In the genomic region with DNA sequence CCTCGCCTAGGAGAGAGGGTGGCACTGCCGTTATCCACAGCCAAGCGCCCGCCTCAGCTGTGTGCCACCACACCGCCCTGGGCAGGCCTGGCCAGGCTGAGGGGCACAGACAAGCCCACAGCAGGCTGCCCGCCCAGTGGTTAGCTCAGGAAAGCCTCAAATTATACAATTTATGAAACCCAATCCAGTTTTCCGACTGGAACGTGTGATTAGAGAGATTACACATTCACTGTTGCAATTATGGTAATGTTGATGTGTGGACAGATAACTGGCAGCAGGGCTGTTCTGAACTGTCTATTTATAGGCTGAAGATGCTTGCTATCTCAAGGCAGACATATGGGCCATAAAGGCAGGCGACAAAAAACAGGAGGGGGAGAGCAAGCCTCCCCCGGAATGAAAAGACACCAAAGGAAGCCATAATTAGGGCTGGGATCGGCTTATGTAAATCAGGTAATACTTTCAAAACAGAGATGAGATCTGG, we compare ENCODE assay signal across 11 cellular contexts.
A peak's percentile ranks its signal among the peaks of the same experiment; 100 is the strongest.
DNase-seq lines count a peak whose midpoint lies in the region; ATAC-seq and TF ChIP-seq lines count a peak whose summit lies in the region.
"Had no signal": no experiment of that assay in that cellular context is flagged by ENCODE, and none has a peak within 500 bp of the region (broad histone marks: within the 10 kb centered on the region; RNA-seq: fewer than 3 reads in every experiment).

No MANE protein-coding gene starts in this region.

- POLR2A ChIA-PET in PC-9 (lab: Charles Lee; ENCODE audit: unreplicated experiment), result no interaction called here

- WGBS in suprapubic skin, result 41% methylated on average over 11 of the region's 11 CpGs

- H3K4me3 ChIP-seq in epithelial cell of esophagus (ENCODE audit: low read length) (no peak overlapping the region), suprapubic skin (no peak overlapping the region), PC-9 (no peak overlapping the region)

- H3K27ac ChIP-seq in suprapubic skin (peak overlapping the region; percentile 72), PC-9 (no peak overlapping the region)

- H3K27me3 ChIP-seq in suprapubic skin (no peaks in the 10 kb centered on the region), PC-9 (ENCODE audit: insufficient read depth, low read depth) (no peaks in the 10 kb centered on the region)

- no peaks in the 10 kb centered on the region for H4K20me1 ChIP-seq in PC-9 (ENCODE audit: insufficient read depth)

- DNase-seq in NCI-H1417 (lab: John Stamatoyannopoulos, UW) (peak in 2 of 3 experiments; percentile 74 to 93), NOMO-1 treated with DMSO at 0.1 percent for 48 hours (lab: John Stamatoyannopoulos, UW; ENCODE audit: unreplicated experiment) (peak; percentile 68), epithelial cell of esophagus (ENCODE audit: low read depth) (peak; percentile 26), suprapubic skin (ENCODE audit: low spot score in 2 of 2) (no peak), NCI-H774 (lab: John Stamatoyannopoulos, UW) (no peak), PC-9 (no peak)
- DNase-seq: activated CD4-positive, CD25-positive, alpha-beta regulatory T cell; activated T-cell treated with anti-CD3 and anti-CD28 coated beads, Interleukin-2, amount 50 U/mL, for 48 hours; DMS153 had no signal

- ATAC-seq in GM19328 (IDR thresholded peaks at IDR 0.05; ENCODE audit: unreplicated experiment), result no peak
- ATAC-seq: naive thymus-derived CD8-positive, alpha-beta T cell had no signal

- intact Hi-C loops in PC-9 (cut with micrococcal nuclease; ENCODE audit: unreplicated experiment), result no loop called here

- BruUV-seq in PC-9 (replicated peaks; lab: Mats Ljungman, UMichigan), result no TSS peak

- TF ChIP-seq CTCF in epithelial cell of esophagus (IDR thresholded peaks at IDR 0.05; ENCODE audit: insufficient read depth, low read depth, low read length, missing control alignments) (no peak), suprapubic skin (IDR thresholded peaks at IDR 0.05) (no peak), PC-9 (conservative IDR thresholded peaks at IDR 0.05) (no peak)

- no peaks in the 10 kb centered on the region for H3K79me2 ChIP-seq in PC-9 (ENCODE audit: low read depth)

- H2AFZ ChIP-seq in PC-9, result no peak overlapping the region

- peaks cover 28% of the 10 kb centered on the region for H3F3A ChIP-seq in PC-9 (ENCODE audit: insufficient read depth, low read depth)

- TF ChIP-seq EP300 in suprapubic skin (IDR thresholded peaks at IDR 0.05), result no peak

- H3K36me3 ChIP-seq in suprapubic skin (no peaks in the 10 kb centered on the region), PC-9 (ENCODE audit: low read depth) (no peaks in the 10 kb centered on the region)

- CTCF ChIA-PET in PC-9 (lab: Charles Lee), result no interaction called here

- no peaks in the 10 kb centered on the region for H3K9me2 ChIP-seq in PC-9 (ENCODE audit: insufficient read depth)

- H3K4me1 ChIP-seq in suprapubic skin, result peaks cover 63% of the 10 kb centered on the region
- peaks cover 37% of the 10 kb centered on the region for H3K4me1 ChIP-seq in PC-9 (replicated peaks; ENCODE audit: insufficient read depth)

- TF ChIP-seq POLR2A in suprapubic skin (IDR thresholded peaks at IDR 0.05), result no peak

- H3K9me3 ChIP-seq in suprapubic skin, result no peaks in the 10 kb centered on the region
- no peaks in the 10 kb centered on the region for H3K9me3 ChIP-seq in PC-9 (ENCODE audit: insufficient read depth, low read depth)

- no peak overlapping the region for H3K4me2 ChIP-seq in PC-9

Comparison
In these comparisons a context has a peak if more than half of its experiments do, and no peak if none do; other contexts are left out.
1. DNase-seq: peak in NCI-H1417 (2 of 3), NOMO-1 treated with DMSO at 0.1 percent for 48 hours (single experiment) and epithelial cell of esophagus (single experiment); none in suprapubic skin (0 of 2), NCI-H774 (single experiment) and PC-9 (0 of 2).